In genomic region chr4:15809058-15809457, GRCh38 we compare ENCODE assay signal across 8 cellular contexts.
DNase-seq lines count a peak whose midpoint lies in the region; ATAC-seq and TF ChIP-seq lines count a peak whose summit lies in the region.

No MANE protein-coding gene starts in this region.

- CTCF ChIA-PET in RWPE1 (lab: Yijun Ruan, JAX) = no interaction called here

- peak overlapping the region; percentile 18 for H3K4me3 Mint-ChIP-seq in memory B cell

- POLR2A ChIA-PET in RWPE1 (lab: Yijun Ruan, JAX; ENCODE audit: low non-redundant PET) = no interaction called here

- no peak overlapping the region for H3K27ac ChIP-seq in RWPE1

- ATAC-seq in GM18861 (IDR thresholded peaks at IDR 0.05; ENCODE audit: unreplicated experiment) = peak; percentile 88
- ATAC-seq in HG02588 (IDR thresholded peaks at IDR 0.05; ENCODE audit: unreplicated experiment) = peak; percentile 76
- peak; percentile 44 for ATAC-seq in memory B cell (ENCODE audit: low read depth)

- no peaks in the 10 kb centered on the region for H3K9me3 Mint-ChIP-seq in memory B cell

- peaks cover 2% of the 10 kb centered on the region for H3K27me3 Mint-ChIP-seq in memory B cell

- H3K27ac Mint-ChIP-seq in memory B cell = no peak overlapping the region

- DNase-seq in NAMALWA (ENCODE audit: low spot score) = peak; percentile 53
- DNase-seq in memory B cell (ENCODE audit: low spot score in 2 of 2) = no peak
- DNase-seq in RWPE1 (ENCODE audit: low spot score) = no peak
- DNase-seq in NCI-H2196 treated with DMSO at 0.1 percent for 48 hours (lab: John Stamatoyannopoulos, UW; ENCODE audit: unreplicated experiment) = no peak
- DNase-seq in activated CD4-positive, CD25-positive, alpha-beta regulatory T cell treated with anti-CD3 and anti-CD28 coated beads, Interleukin-2, amount 50 U/mL, for 72 hours = no peak
- DNase-seq in activated effector memory CD4-positive, alpha-beta T cell treated with anti-CD3 and anti-CD28 coated beads, Interleukin-2, amount 50 U/mL, for 16 hours = no peak

- no peaks in the 10 kb centered on the region for H3K36me3 Mint-ChIP-seq in memory B cell

- no peak for TF ChIP-seq CTCF in RWPE1 (conservative IDR thresholded peaks at IDR 0.05; ENCODE audit: low read depth)

- H3K4me1 Mint-ChIP-seq in memory B cell = peaks cover 13% of the 10 kb centered on the region
